ENCODE assay signal across 16 cellular contexts in genomic region chr22:46627806-46628482, GRCh38. TPM values are rescaled to one million over a fixed set of nuclear protein-coding genes. Genes with fewer than 3 reads are reported as not detected.
DNase-seq lines count a peak whose midpoint lies in the region; TF ChIP-seq lines count a peak whose summit lies in the region.
"Had no signal": no experiment of that assay in that cellular context is flagged by ENCODE, and none has a peak within 500 bp of the region (broad histone marks: within the 10 kb centered on the region; RNA-seq: fewer than 3 reads in every experiment).

No MANE protein-coding gene starts in this region.

- WGBS in esophagus, 2 donors = 86 to 89% methylated on average over 28 to 31 of the region's 31 CpGs

- H3K27ac ChIP-seq in 22Rv1 (peak overlapping the region; percentile 61), HUES48 (ENCODE audit: low read depth, low read length) (peak overlapping the region; percentile 47), esophagus (ENCODE audit: low read depth in 2 of 2, low read length in 1 of 2) (peak overlapping the region; percentile 57 to 84), ascending aorta (no peak overlapping the region)
- H3K27ac ChIP-seq: A549 had no signal

- H3K4me3 ChIP-seq in HUES48 (ENCODE audit: low read depth, low read length) = no peak overlapping the region
- H3K4me3 ChIP-seq in esophagus (ENCODE audit: low read depth in 1 of 2, low read length in 2 of 2) = no peak overlapping the region
- H3K4me3 ChIP-seq in ascending aorta = no peak overlapping the region
- H3K4me3 ChIP-seq: A549, GM12878 had no signal

- no peak overlapping the region for H3K9ac ChIP-seq in HUES48 (ENCODE audit: low read depth, low read length)

- no peaks in the 10 kb centered on the region for H3K4me1 Mint-ChIP-seq in nephron
- H3K4me1 Mint-ChIP-seq in activated naive CD4-positive, alpha-beta T cell treated with anti-CD3 and anti-CD28 coated beads for 36 hours (ENCODE audit: low read depth) = no peaks in the 10 kb centered on the region

- H3K9me3 ChIP-seq in HUES48 (ENCODE audit: control insufficient read depth, insufficient read depth, low read length) (no peaks in the 10 kb centered on the region), esophagus (ENCODE audit: control insufficient read depth in 2 of 2, insufficient read depth in 1 of 2, low read depth in 1 of 2, low read length in 1 of 2) (no peaks in the 10 kb centered on the region), ascending aorta (no peaks in the 10 kb centered on the region)
- H3K9me3 ChIP-seq: A549, Caco-2 had no signal

- H3K27me3 ChIP-seq in HUES48 (ENCODE audit: control insufficient read depth, insufficient read depth, low read length) (no peaks in the 10 kb centered on the region), esophagus (ENCODE audit: control insufficient read depth in 1 of 2, insufficient read depth in 2 of 2, low read length in 2 of 2) (no peaks in the 10 kb centered on the region), ascending aorta (no peaks in the 10 kb centered on the region)

- no peaks in the 10 kb centered on the region for H3K36me3 Mint-ChIP-seq in nephron (ENCODE audit: low read depth)
- no peaks in the 10 kb centered on the region for H3K36me3 Mint-ChIP-seq in activated naive CD4-positive, alpha-beta T cell treated with anti-CD3 and anti-CD28 coated beads for 36 hours (ENCODE audit: low read depth)

- H3K4me1 ChIP-seq in HUES48 (ENCODE audit: control insufficient read depth, insufficient read depth, low read length) (peaks cover 14% of the 10 kb centered on the region), esophagus (ENCODE audit: control insufficient read depth in 2 of 2, insufficient read depth in 2 of 2, low read length in 1 of 2) (peaks cover 0 to 41% of the 10 kb centered on the region in 2 donors), ascending aorta (no peaks in the 10 kb centered on the region)
- H3K4me1 ChIP-seq: A549, Caco-2 had no signal

- H3K27ac Mint-ChIP-seq in nephron = peak overlapping the region in 2 of 3 experiments; percentile 21 to 74
- H3K27ac Mint-ChIP-seq in activated naive CD4-positive, alpha-beta T cell treated with anti-CD3 and anti-CD28 coated beads for 36 hours = no peak overlapping the region

- H3K36me3 ChIP-seq in HUES48 (ENCODE audit: control insufficient read depth, insufficient read depth, low read length) = no peaks in the 10 kb centered on the region
- peaks cover 0 to 29% of the 10 kb centered on the region in 2 donors for H3K36me3 ChIP-seq in esophagus (ENCODE audit: control insufficient read depth in 2 of 2, insufficient read depth in 2 of 2, low read length in 1 of 2)
- H3K36me3 ChIP-seq in ascending aorta = peaks cover 9 to 10% of the 10 kb centered on the region in 2 donors

- no peak overlapping the region for H3K4me3 Mint-ChIP-seq in nephron
- no peak overlapping the region for H3K4me3 Mint-ChIP-seq in activated naive CD4-positive, alpha-beta T cell treated with anti-CD3 and anti-CD28 coated beads for 36 hours

- DNase-seq in SIG-M5 treated with dmso at 0.1 percent for 504 hours (lab: John Stamatoyannopoulos, UW; ENCODE audit: unreplicated experiment) = no peak
- no peak for DNase-seq in ascending aorta (ENCODE audit: low spot score in 2 of 2)
- no peak for DNase-seq in activated naive CD4-positive, alpha-beta T cell treated with anti-CD3 and anti-CD28 coated beads for 36 hours
- no peak for DNase-seq in middle frontal gyrus (ENCODE audit: extremely low spot score, low spot score)
- DNase-seq: Kasumi-1, NCI-H187 treated with DMSO at 0.1 percent for 48 hours, NCI-H446 treated with DMSO at 0.1 percent for 48 hours, NCI-H748 treated with DMSO at 0.1 percent for 48 hours, PC-3 had no signal

- no peak for TF ChIP-seq CTCF in 22Rv1 (IDR thresholded peaks at IDR 0.05)
- no peak for TF ChIP-seq CTCF in nephron (IDR thresholded peaks at IDR 0.05; ENCODE audit: unreplicated experiment in 3 of 3)
- no peak for TF ChIP-seq CTCF in ascending aorta (IDR thresholded peaks at IDR 0.05)

- no peaks in the 10 kb centered on the region for H3K27me3 Mint-ChIP-seq in nephron (ENCODE audit: low read depth)
- no peaks in the 10 kb centered on the region for H3K27me3 Mint-ChIP-seq in activated naive CD4-positive, alpha-beta T cell treated with anti-CD3 and anti-CD28 coated beads for 36 hours (ENCODE audit: low read depth)

- intact Hi-C loops in ascending aorta (cut with DNase I) = no loop called here
- intact Hi-C loops in activated naive CD4-positive, alpha-beta T cell treated with anti-CD3 and anti-CD28 coated beads for 36 hours (cut with micrococcal nuclease) = no loop called here

- H3K9me3 Mint-ChIP-seq in nephron = no peaks in the 10 kb centered on the region
- no peaks in the 10 kb centered on the region for H3K9me3 Mint-ChIP-seq in activated naive CD4-positive, alpha-beta T cell treated with anti-CD3 and anti-CD28 coated beads for 36 hours

- CTCF ChIA-PET in activated naive CD4-positive, alpha-beta T cell treated with anti-CD3 and anti-CD28 coated beads for 36 hours (lab: Charles Lee) = no interaction called here

RNA-seq across cellular contexts. Expression of gene GRAMD4, which starts 7.8 kb away (rescaled TPM):
- 10 to 100 TPM; 15.6 to 18.0 TPM for polyA plus RNA-seq in esophagus
- total RNA-seq in ascending aorta = 20.2 TPM
- total RNA-seq in activated naive CD4-positive, alpha-beta T cell treated with anti-CD3 and anti-CD28 coated beads for 36 hours = 10 to 100 TPM; 34.3 to 35.4 TPM

Comparison
In these comparisons a context has a peak if more than half of its experiments do, and no peak if none do; other contexts are left out.
1. H3K27ac ChIP-seq: peak in 22Rv1 (single experiment), HUES48 (single experiment) and esophagus (2 of 2); none in ascending aorta (0 of 2).